1 cellular context compared by ENCODE assay signal in genomic region chr7:121032645-121033460, GRCh38.
TF ChIP-seq lines count a peak whose summit lies in the region.

No MANE protein-coding gene starts in this region.

TF ChIP-seq in GM23338, 12 proteins besides CTCF, POLR2A, EP300 and RAD21 (continued from another document):
- TF ChIP-seq, protein P1, sequence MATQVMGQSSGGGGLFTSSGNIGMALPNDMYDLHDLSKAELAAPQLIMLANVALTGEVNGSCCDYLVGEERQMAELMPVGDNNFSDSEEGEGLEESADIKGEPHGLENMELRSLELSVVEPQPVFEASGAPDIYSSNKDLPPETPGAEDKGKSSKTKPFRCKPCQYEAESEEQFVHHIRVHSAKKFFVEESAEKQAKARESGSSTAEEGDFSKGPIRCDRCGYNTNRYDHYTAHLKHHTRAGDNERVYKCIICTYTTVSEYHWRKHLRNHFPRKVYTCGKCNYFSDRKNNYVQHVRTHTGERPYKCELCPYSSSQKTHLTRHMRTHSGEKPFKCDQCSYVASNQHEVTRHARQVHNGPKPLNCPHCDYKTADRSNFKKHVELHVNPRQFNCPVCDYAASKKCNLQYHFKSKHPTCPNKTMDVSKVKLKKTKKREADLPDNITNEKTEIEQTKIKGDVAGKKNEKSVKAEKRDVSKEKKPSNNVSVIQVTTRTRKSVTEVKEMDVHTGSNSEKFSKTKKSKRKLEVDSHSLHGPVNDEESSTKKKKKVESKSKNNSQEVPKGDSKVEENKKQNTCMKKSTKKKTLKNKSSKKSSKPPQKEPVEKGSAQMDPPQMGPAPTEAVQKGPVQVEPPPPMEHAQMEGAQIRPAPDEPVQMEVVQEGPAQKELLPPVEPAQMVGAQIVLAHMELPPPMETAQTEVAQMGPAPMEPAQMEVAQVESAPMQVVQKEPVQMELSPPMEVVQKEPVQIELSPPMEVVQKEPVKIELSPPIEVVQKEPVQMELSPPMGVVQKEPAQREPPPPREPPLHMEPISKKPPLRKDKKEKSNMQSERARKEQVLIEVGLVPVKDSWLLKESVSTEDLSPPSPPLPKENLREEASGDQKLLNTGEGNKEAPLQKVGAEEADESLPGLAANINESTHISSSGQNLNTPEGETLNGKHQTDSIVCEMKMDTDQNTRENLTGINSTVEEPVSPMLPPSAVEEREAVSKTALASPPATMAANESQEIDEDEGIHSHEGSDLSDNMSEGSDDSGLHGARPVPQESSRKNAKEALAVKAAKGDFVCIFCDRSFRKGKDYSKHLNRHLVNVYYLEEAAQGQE (IDR thresholded peaks at IDR 0.05; ENCODE audit: unreplicated experiment) = no peak
- TF ChIP-seq CREB1 (CRISPR knock-in tag; IDR thresholded peaks at IDR 0.05; ENCODE audit: low read depth) (no peak), ZNF114 (CRISPR knock-in tag; IDR thresholded peaks at IDR 0.05) (no peak)
